Comparison of ENCODE assay signal across 24 cellular contexts in genomic region chr17:80246266-80246681, GRCh38.
"Had no signal": no experiment of that assay in that cellular context is flagged by ENCODE, and none has a peak within 500 bp of the region (broad histone marks: within the 10 kb centered on the region; RNA-seq: fewer than 3 reads in every experiment).

No MANE protein-coding gene starts in this region.

- H3K36me3 Mint-ChIP-seq: activated naive CD4-positive, alpha-beta T cell treated with anti-CD3 and anti-CD28 coated beads, Interleukin-2, amount 50 U/mL, for 72 hours had no signal

- H3K4me1 Mint-ChIP-seq: activated naive CD8-positive, alpha-beta T cell treated with anti-CD3 and anti-CD28 coated beads, Interleukin-2, amount 50 U/mL, for 24 hours had no signal

- DNase-seq: activated CD4-positive, alpha-beta T cell treated with anti-CD3 and anti-CD28 coated beads for 48 hours; activated CD4-positive, alpha-beta T cell treated with anti-CD3 and anti-CD28 coated beads, Interleukin-2, amount 50 U/mL, for 48 hours; activated naive CD4-positive, alpha-beta T cell; activated naive CD8-positive, alpha-beta T cell treated with anti-CD3 and anti-CD28 coated beads, Interleukin-2, amount 50 U/mL, for 24 hours; activated T-cell treated with anti-CD3 and anti-CD28 coated beads, Interleukin-2, amount 50 U/mL, for 72 hours; amniotic stem cell; body of pancreas; Karpas-422; MM.1S; NCI-H1105; NCI-H1436; NCI-H1694 treated with DMSO at 0.1 percent for 48 hours; NCI-H2029 treated with DMSO at 0.1 percent for 48 hours; NCI-H345; NCI-H510A; NCI-H526 treated with DMSO at 0.1 percent for 48 hours; NCI-H82; SIG-M5 had no signal

- H3K9me3 ChIP-seq: ascending aorta, body of pancreas had no signal

- H3K27me3 ChIP-seq: ascending aorta, body of pancreas had no signal

- H3K4me3 Mint-ChIP-seq: activated naive CD8-positive, alpha-beta T cell treated with anti-CD3 and anti-CD28 coated beads, Interleukin-2, amount 50 U/mL, for 24 hours; activated T-cell treated with anti-CD3 and anti-CD28 coated beads, Interleukin-2, amount 50 U/mL, for 72 hours; T-helper 1 cell treated with Interleukin-12 subunit alpha and Interleukin-12 subunit beta and Interleukin-4 antibody, amounts not matched to agents 30 μg/mL and 1 μg/mL, for 36 hours had no signal

- H3K27me3 Mint-ChIP-seq: activated naive CD8-positive, alpha-beta T cell treated with anti-CD3 and anti-CD28 coated beads, Interleukin-2, amount 50 U/mL, for 24 hours had no signal

- ATAC-seq: activated CD4-positive, CD25-positive, alpha-beta regulatory T cell treated with anti-CD3 and anti-CD28 coated beads, Interleukin-2, amount 50 U/mL, for 24 hours; activated naive CD4-positive, alpha-beta T cell treated with anti-CD3 and anti-CD28 coated beads, Interleukin-2, amount 50 U/mL, for 72 hours; activated naive CD8-positive, alpha-beta T cell treated with anti-CD3 and anti-CD28 coated beads, Interleukin-2, amount 50 U/mL, for 24 hours; activated T-cell treated with anti-CD3 and anti-CD28 coated beads, Interleukin-2, amount 50 U/mL, for 72 hours; body of pancreas; K562 had no signal

- H3K9me3 Mint-ChIP-seq: activated naive CD4-positive, alpha-beta T cell treated with anti-CD3 and anti-CD28 coated beads, Interleukin-2, amount 50 U/mL, for 72 hours; activated naive CD8-positive, alpha-beta T cell treated with anti-CD3 and anti-CD28 coated beads, Interleukin-2, amount 50 U/mL, for 24 hours; activated T-cell treated with anti-CD3 and anti-CD28 coated beads, Interleukin-2, amount 50 U/mL, for 72 hours; T-helper 1 cell treated with Interleukin-12 subunit alpha and Interleukin-12 subunit beta and Interleukin-4 antibody, amounts not matched to agents 30 μg/mL and 1 μg/mL, for 36 hours had no signal

- H3K27ac Mint-ChIP-seq: activated naive CD8-positive, alpha-beta T cell treated with anti-CD3 and anti-CD28 coated beads, Interleukin-2, amount 50 U/mL, for 24 hours; activated T-cell treated with anti-CD3 and anti-CD28 coated beads, Interleukin-2, amount 50 U/mL, for 72 hours; T-helper 1 cell treated with Interleukin-12 subunit alpha and Interleukin-12 subunit beta and Interleukin-4 antibody, amounts not matched to agents 30 μg/mL and 1 μg/mL, for 36 hours had no signal

- H3K27ac ChIP-seq: ascending aorta, body of pancreas, SK-N-MC had no signal

- H3K4me3 ChIP-seq: ascending aorta, body of pancreas, K562, SK-N-MC had no signal

- H3K4me1 ChIP-seq: ascending aorta, body of pancreas had no signal

- FAIRE-seq: K562 had no signal
